In the genomic region with DNA sequence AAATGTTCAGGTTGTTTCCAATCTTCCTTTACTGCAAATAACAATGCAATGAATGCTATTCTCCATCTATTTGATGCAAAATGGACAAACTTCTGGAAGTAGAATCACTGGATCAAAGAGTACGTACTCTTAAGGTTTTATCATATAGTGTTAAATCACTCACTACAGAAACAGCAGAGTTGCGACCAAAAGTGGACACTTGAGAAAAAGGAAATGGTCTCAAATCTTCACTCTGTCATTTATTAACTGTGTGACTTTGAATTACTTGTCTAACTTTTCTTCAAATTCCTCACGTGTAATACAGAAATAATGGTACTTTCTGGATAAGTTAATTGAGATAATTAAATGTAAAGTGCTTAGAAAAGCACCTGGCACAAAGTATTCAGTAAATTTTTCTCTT, we compare ENCODE assay signal across 23 cellular contexts.
A peak's percentile ranks its signal among the peaks of the same experiment; 100 is the strongest.
DNase-seq lines count a peak whose midpoint lies in the region; ATAC-seq, FAIRE-seq and TF ChIP-seq lines count a peak whose summit lies in the region.
"Had no signal": no experiment of that assay in that cellular context is flagged by ENCODE, and none has a peak within 500 bp of the region (broad histone marks: within the 10 kb centered on the region; RNA-seq: fewer than 3 reads in every experiment).

No MANE protein-coding gene starts in this region.

- intact Hi-C loops in upper lobe of right lung (cut with DNase I): no loop called here

- no peak for DNase-seq in GM19239 (ENCODE audit: insufficient read length, low spot score)
- DNase-seq in upper lobe of right lung: no peak
- DNase-seq in right atrium auricular region (ENCODE audit: low spot score): no peak
- DNase-seq in DMS 273 (lab: John Stamatoyannopoulos, UW; ENCODE audit: unreplicated experiment): no peak
- DNase-seq: DND-41, H7, HFFc6, IMR-90, NCI-H1417, NCI-H187, NCI-H226, NCI-H524 treated with DMSO at 0.1 percent for 48 hours, PC-3, RPMI8226, SIG-M5, T-helper 1 cell, T-helper 9 cell had no signal

- H3K4me3 ChIP-seq in upper lobe of right lung (no peak overlapping the region), right atrium auricular region (no peak overlapping the region)

- TF ChIP-seq CTCF in upper lobe of right lung (IDR thresholded peaks at IDR 0.05) (no peak), right atrium auricular region (IDR thresholded peaks at IDR 0.05) (no peak)

- H3K4me1 ChIP-seq in upper lobe of right lung (no peaks in the 10 kb centered on the region), right atrium auricular region (no peaks in the 10 kb centered on the region)

- H3K27me3 ChIP-seq in upper lobe of right lung (no peaks in the 10 kb centered on the region), right atrium auricular region (no peaks in the 10 kb centered on the region)

- no peaks in the 10 kb centered on the region for H3K36me3 ChIP-seq in upper lobe of right lung
- no peaks in the 10 kb centered on the region for H3K36me3 ChIP-seq in right atrium auricular region

- peak; percentile 90 for FAIRE-seq in GM19239 (lab: Jason Lieb, UNC)
- FAIRE-seq: HTR-8/SVneo had no signal

- no peaks in the 10 kb centered on the region for H3K9me3 ChIP-seq in upper lobe of right lung
- H3K9me3 ChIP-seq in right atrium auricular region: no peaks in the 10 kb centered on the region

- peak; percentile 49 for ATAC-seq in GM21619 (IDR thresholded peaks at IDR 0.05; ENCODE audit: unreplicated experiment)
- ATAC-seq in HG03159 (IDR thresholded peaks at IDR 0.05; ENCODE audit: unreplicated experiment): peak; percentile 58
- no peak for ATAC-seq in upper lobe of right lung
- ATAC-seq in HG02642 (IDR thresholded peaks at IDR 0.05; ENCODE audit: poor library complexity, unreplicated experiment): no peak
- ATAC-seq: PC-3 had no signal

- H3K27ac ChIP-seq in upper lobe of right lung (no peak overlapping the region), right atrium auricular region (no peak overlapping the region)
- H3K27ac ChIP-seq: C4-2B, HL-60 had no signal

Comparison
In these comparisons a context has a peak if more than half of its experiments do, and no peak if none do; other contexts are left out.
1. ATAC-seq: peak in GM21619 (single experiment) and HG03159 (single experiment); none in upper lobe of right lung (single experiment) and HG02642 (single experiment).